20 cellular contexts compared by ENCODE assay signal in genomic region chr21:28729887-28730286, GRCh38.
DNase-seq lines count a peak whose midpoint lies in the region; ATAC-seq and TF ChIP-seq lines count a peak whose summit lies in the region.
"Had no signal": no experiment of that assay in that cellular context is flagged by ENCODE, and none has a peak within 500 bp of the region (broad histone marks: within the 10 kb centered on the region; RNA-seq: fewer than 3 reads in every experiment).

No MANE protein-coding gene starts in this region.

- H3K27ac Mint-ChIP-seq in neural progenitor cell, result no peak overlapping the region
- H3K27ac Mint-ChIP-seq: B cell; CD4-positive, CD25-positive, alpha-beta regulatory T cell; CD8-positive, alpha-beta T cell had no signal

- no peak overlapping the region for H3K27ac ChIP-seq in neural progenitor cell
- H3K27ac ChIP-seq: BLaER1, C4-2B, GM23248 had no signal

- no peak overlapping the region for H3K9ac ChIP-seq in neural progenitor cell
- H3K9ac ChIP-seq: BLaER1, GM23248 had no signal

- no peaks in the 10 kb centered on the region for H3K27me3 ChIP-seq in neural progenitor cell
- H3K27me3 ChIP-seq: BLaER1 had no signal

- H3K4me3 Mint-ChIP-seq in neural progenitor cell, result no peak overlapping the region
- H3K4me3 Mint-ChIP-seq: B cell; CD4-positive, CD25-positive, alpha-beta regulatory T cell; CD8-positive, alpha-beta T cell had no signal

- H3K36me3 ChIP-seq in neural progenitor cell, result no peaks in the 10 kb centered on the region
- H3K36me3 ChIP-seq: BLaER1 had no signal

- DNase-seq in D341Med (ENCODE audit: low spot score) (peak; percentile 26), NCI-H82 (lab: John Stamatoyannopoulos, UW) (peak; percentile 86), ecto neural progenitor cell (ENCODE audit: low spot score) (peak; percentile 46), neural progenitor cell (ENCODE audit: low spot score) (peak; percentile 43), AG08395 (ENCODE audit: low spot score) (no peak), HUDEP-2 (lab: John Stamatoyannopoulos, UW; ENCODE audit: unreplicated experiment in 76 of 76) (no peak)
- DNase-seq: 8988T; CD4-positive, CD25-positive, alpha-beta regulatory T cell; CD8-positive, alpha-beta T cell; DMS53; DMS79 treated with DMSO at 0.1 percent for 48 hours; GF-D8; GM23248; H7; HCEC 1CT had no signal

- H4K20me1 ChIP-seq in neural progenitor cell (ENCODE audit: low read depth), result no peaks in the 10 kb centered on the region
- H4K20me1 ChIP-seq: BLaER1 had no signal

- no peak for TF ChIP-seq CTCF in neural progenitor cell (IDR thresholded peaks at IDR 0.05)

- H3K4me1 Mint-ChIP-seq in neural progenitor cell, result peaks cover 6% of the 10 kb centered on the region
- H3K4me1 Mint-ChIP-seq: B cell; CD4-positive, CD25-positive, alpha-beta regulatory T cell had no signal

- H3K79me2 ChIP-seq in neural progenitor cell (ENCODE audit: low read depth), result no peaks in the 10 kb centered on the region

- ATAC-seq in GM21381 (IDR thresholded peaks at IDR 0.05; ENCODE audit: unreplicated experiment), result no peak
- ATAC-seq: CD8-positive, alpha-beta T cell had no signal

- no peak overlapping the region for H2AFZ ChIP-seq in neural progenitor cell (replicated peaks)
- H2AFZ ChIP-seq: GM23248 had no signal

- no peak overlapping the region for H3K4me3 ChIP-seq in neural progenitor cell
- H3K4me3 ChIP-seq: BLaER1, GM23248 had no signal

- peaks cover 2% of the 10 kb centered on the region for H3K27me3 Mint-ChIP-seq in neural progenitor cell (ENCODE audit: insufficient read depth, low read depth)
- H3K27me3 Mint-ChIP-seq: B cell; CD4-positive, CD25-positive, alpha-beta regulatory T cell had no signal

- no peaks in the 10 kb centered on the region for H3K4me1 ChIP-seq in neural progenitor cell
- H3K4me1 ChIP-seq: Caco-2 had no signal

- no peaks in the 10 kb centered on the region for H3F3A ChIP-seq in neural progenitor cell (ENCODE audit: low read depth)

- no peak overlapping the region for H3K4me2 ChIP-seq in neural progenitor cell
- H3K4me2 ChIP-seq: BLaER1 had no signal

- peaks cover 7% of the 10 kb centered on the region for H3K9me3 Mint-ChIP-seq in neural progenitor cell
- H3K9me3 Mint-ChIP-seq: CD4-positive, CD25-positive, alpha-beta regulatory T cell; CD8-positive, alpha-beta T cell had no signal

- H3K9me3 ChIP-seq in neural progenitor cell (ENCODE audit: low read depth), result no peaks in the 10 kb centered on the region
- H3K9me3 ChIP-seq: BLaER1, Caco-2 had no signal

- H3K36me3 Mint-ChIP-seq in neural progenitor cell, result no peaks in the 10 kb centered on the region

Comparison
In these comparisons a context has a peak if more than half of its experiments do, and no peak if none do; other contexts are left out.
1. DNase-seq: peak in D341Med (single experiment), NCI-H82 (single experiment), ecto neural progenitor cell (single experiment) and neural progenitor cell (single experiment); none in AG08395 (single experiment) and HUDEP-2 (0 of 76).